In genomic region chr12:111997300-111997699, GRCh38 we compare ENCODE assay signal across 12 cellular contexts.
"Had no signal": no experiment of that assay in that cellular context is flagged by ENCODE, and none has a peak within 500 bp of the region (broad histone marks: within the 10 kb centered on the region; RNA-seq: fewer than 3 reads in every experiment).

No MANE protein-coding gene starts in this region.

- H3K9me3 ChIP-seq: colonic mucosa, esophagus squamous epithelium, pancreas had no signal

- H3K27ac ChIP-seq: colonic mucosa, esophagus squamous epithelium, hepatocyte, pancreas, VCaP had no signal

- DNase-seq: activated CD4-positive, alpha-beta memory T cell treated with anti-CD3 and anti-CD28 coated beads for 36 hours; activated naive CD4-positive, alpha-beta T cell treated with Interleukin-2 at 50 U/mL for 16 hours; caudate nucleus; colonic mucosa; esophagus squamous epithelium; islet precursor cell; naive B cell; pancreas; stimulated activated CD4-positive, alpha-beta T cell treated with anti-CD3 and anti-CD28 coated beads, Interleukin-1b, Interleukin-23, amount 100 ng/mL, for 48 hours; T-helper 1 cell had no signal

- H3K36me3 ChIP-seq: colonic mucosa, pancreas had no signal

- H3K79me2 ChIP-seq: hepatocyte had no signal

- H3K4me1 ChIP-seq: colonic mucosa, pancreas had no signal

- H3K27me3 ChIP-seq: colonic mucosa, esophagus squamous epithelium, hepatocyte, pancreas had no signal

- H2AFZ ChIP-seq: hepatocyte had no signal

- H3K4me3 ChIP-seq: colonic mucosa, esophagus squamous epithelium, hepatocyte, pancreas had no signal

- H3K4me2 ChIP-seq: hepatocyte had no signal
